Comparison of ENCODE assay signal across 9 cellular contexts in genomic region chr9:27527702-27528277, GRCh38. TPM values are rescaled to one million over a fixed set of nuclear protein-coding genes. Genes with fewer than 3 reads are reported as not detected.
DNase-seq lines count a peak whose midpoint lies in the region; ATAC-seq and TF ChIP-seq lines count a peak whose summit lies in the region.
"Had no signal": no experiment of that assay in that cellular context is flagged by ENCODE, and none has a peak within 500 bp of the region (broad histone marks: within the 10 kb centered on the region; RNA-seq: fewer than 3 reads in every experiment).

No MANE protein-coding gene starts in this region.

- DNase-seq in GM12864 (ENCODE audit: low read depth) (no peak), right cardiac atrium (no peak), retinal pigment epithelial cell (ENCODE audit: low read depth) (no peak), COLO829 (ENCODE audit: low spot score) (no peak), DMS 273 (lab: John Stamatoyannopoulos, UW; ENCODE audit: unreplicated experiment) (no peak), NCI-H128 (lab: John Stamatoyannopoulos, UW; ENCODE audit: unreplicated experiment) (no peak)
- DNase-seq in activated naive CD8-positive, alpha-beta T cell treated with anti-CD3 and anti-CD28 coated beads, Interleukin-2, amount 10 ng/mL, durations not matched to agents 7 days and 5 days: no peak

- H3K27me3 ChIP-seq in right cardiac atrium (ENCODE audit: control insufficient read depth, insufficient read depth): no peaks in the 10 kb centered on the region

- POLR2A ChIA-PET in activated naive CD8-positive, alpha-beta T cell treated with anti-CD3 and anti-CD28 coated beads, Interleukin-2, amount 10 ng/mL, durations not matched to agents 7 days and 5 days (lab: Charles Lee): no interaction called here

- 28% methylated on average over 17 of the region's 17 CpGs for WGBS in right cardiac atrium

- H3K36me3 Mint-ChIP-seq in activated naive CD8-positive, alpha-beta T cell treated with anti-CD3 and anti-CD28 coated beads, Interleukin-2, amount 10 ng/mL, durations not matched to agents 7 days and 5 days: peaks cover 15% of the 10 kb centered on the region

- no peaks in the 10 kb centered on the region for H3K9me3 Mint-ChIP-seq in activated naive CD8-positive, alpha-beta T cell treated with anti-CD3 and anti-CD28 coated beads, Interleukin-2, amount 10 ng/mL, durations not matched to agents 7 days and 5 days

- H3K4me3 Mint-ChIP-seq in activated naive CD8-positive, alpha-beta T cell treated with anti-CD3 and anti-CD28 coated beads, Interleukin-2, amount 10 ng/mL, durations not matched to agents 7 days and 5 days: peak overlapping the region; percentile 95

- H3K27me3 Mint-ChIP-seq in activated naive CD8-positive, alpha-beta T cell treated with anti-CD3 and anti-CD28 coated beads, Interleukin-2, amount 10 ng/mL, durations not matched to agents 7 days and 5 days: peaks cover 12% of the 10 kb centered on the region

- TF ChIP-seq CTCF in GM12864 (IDR thresholded peaks at IDR 0.05; ENCODE audit: low read depth, low read length, missing control alignments) (no peak), retinal pigment epithelial cell (conservative IDR thresholded peaks at IDR 0.05; ENCODE audit: low read depth, low read length) (no peak)

- peaks cover 12% of the 10 kb centered on the region for H3K4me1 Mint-ChIP-seq in activated naive CD8-positive, alpha-beta T cell treated with anti-CD3 and anti-CD28 coated beads, Interleukin-2, amount 10 ng/mL, durations not matched to agents 7 days and 5 days

- no peaks in the 10 kb centered on the region for H3K9me3 ChIP-seq in right cardiac atrium (ENCODE audit: control insufficient read depth, low read length)

- H3K27ac ChIP-seq in right cardiac atrium (ENCODE audit: low read length): peak overlapping the region; percentile 32

- intact Hi-C loops in right cardiac atrium (cut with DNase I): loop anchor here in 3 of 4 donors (5.0 to 10.0 kb wide), 2 partner anchors 193 to 195 kb away; no protein-coding TSS in a partner anchor

- peaks cover 2% of the 10 kb centered on the region for H3K4me1 ChIP-seq in right cardiac atrium (ENCODE audit: control insufficient read depth, insufficient read depth, low read length)

- no peak for ATAC-seq in activated naive CD8-positive, alpha-beta T cell treated with anti-CD3 and anti-CD28 coated beads, Interleukin-2, amount 10 ng/mL, durations not matched to agents 7 days and 5 days (ENCODE audit: low read depth)
- ATAC-seq in right cardiac atrium (peak; percentile 11 to 12), GM19452 (IDR thresholded peaks at IDR 0.05; ENCODE audit: unreplicated experiment) (no peak)

- H3K27ac Mint-ChIP-seq in activated naive CD8-positive, alpha-beta T cell treated with anti-CD3 and anti-CD28 coated beads, Interleukin-2, amount 10 ng/mL, durations not matched to agents 7 days and 5 days: peak overlapping the region; percentile 85

- H3K4me3 ChIP-seq in GM12864 (ENCODE audit: low read depth, low read length) (peak overlapping the region; percentile 72; the same call in 1 of the 2 replicates), right cardiac atrium (ENCODE audit: low read length) (peak overlapping the region; percentile 71), retinal pigment epithelial cell (ENCODE audit: low read length) (peak overlapping the region; percentile 64)

RNA-seq across cellular contexts. Expression of gene MOB3B, which starts 1.8 kb away (rescaled TPM):
- total RNA-seq in activated naive CD8-positive, alpha-beta T cell treated with anti-CD3 and anti-CD28 coated beads, Interleukin-2, amount 10 ng/mL, durations not matched to agents 7 days and 5 days: 1 to 10 TPM; 3.2 to 3.6 TPM
- 1 to 10 TPM; 1.6 to 2.2 (median 2.1) TPM for total RNA-seq in right cardiac atrium
- polyA plus RNA-seq in right cardiac atrium: 1.1 TPM

RNA-seq across cellular contexts. Expression of gene IFNK, which starts 3.7 kb away (rescaled TPM):
- not detected for total RNA-seq in activated naive CD8-positive, alpha-beta T cell treated with anti-CD3 and anti-CD28 coated beads, Interleukin-2, amount 10 ng/mL, durations not matched to agents 7 days and 5 days
- not detected for total RNA-seq in right cardiac atrium
- polyA plus RNA-seq in right cardiac atrium: not detected
- total RNA-seq: left cardiac atrium had no signal

RNA-seq across cellular contexts. Expression of gene C9orf72, which starts 45.5 kb away (rescaled TPM):
- total RNA-seq in activated naive CD8-positive, alpha-beta T cell treated with anti-CD3 and anti-CD28 coated beads, Interleukin-2, amount 10 ng/mL, durations not matched to agents 7 days and 5 days: 10 to 100 TPM; 13.7 to 16.4 TPM
- 10 to 100 TPM; 12.9 to 17.4 (median 15.9) TPM for total RNA-seq in right cardiac atrium
- polyA plus RNA-seq in right cardiac atrium: 10.0 TPM

Comparison
In these comparisons a context has a peak if more than half of its experiments do, and no peak if none do; other contexts are left out.
1. ATAC-seq: peak in right cardiac atrium (2 of 2); none in activated naive CD8-positive, alpha-beta T cell treated with anti-CD3 and anti-CD28 coated beads, Interleukin-2, amount 10 ng/mL, durations not matched to agents 7 days and 5 days (single experiment) and GM19452 (single experiment).
2. Peak in every context shown above with its lines, with median percentiles within 50 percentile points of each other: H3K4me3 ChIP-seq.